ENCODE assay signal across 1 cellular context in the genomic region with DNA sequence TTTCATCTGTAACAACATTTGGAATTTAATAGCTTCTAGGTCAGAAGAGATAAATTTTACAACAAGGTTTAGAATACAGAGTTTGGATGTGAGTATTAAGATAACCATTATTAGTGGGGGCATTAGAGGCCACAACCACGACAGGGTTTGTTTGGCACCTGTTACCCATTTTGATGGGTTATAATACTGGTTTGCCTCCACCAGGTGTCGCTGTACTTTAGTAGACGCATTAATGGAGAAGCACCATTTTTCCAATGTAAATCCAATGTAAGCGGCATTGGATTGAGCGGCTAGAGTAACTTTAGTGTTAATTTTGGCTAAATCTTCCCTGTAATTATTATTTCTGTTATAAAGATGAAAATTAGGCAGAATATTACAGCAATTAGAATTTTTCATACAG.
TF ChIP-seq lines count a peak whose summit lies in the region.

No MANE protein-coding gene starts in this region.

TF ChIP-seq in HCT116, 20 proteins besides CTCF, POLR2A, EP300 and RAD21 (continued from another document):
- TF ChIP-seq EZH2phosphoT487 (IDR thresholded peaks at IDR 0.05; ENCODE audit: borderline replicate concordance) (no peak), SRF (IDR thresholded peaks at IDR 0.05; ENCODE audit: low read depth) (no peak), CEBPB (IDR thresholded peaks at IDR 0.05; ENCODE audit: low read depth) (no peak)
